In genomic region chr17:75394332-75394918, GRCh38 we compare ENCODE assay signal across 8 cellular contexts. TPM values are rescaled to one million over a fixed set of nuclear protein-coding genes. Genes with fewer than 3 reads are reported as not detected.
DNase-seq lines count a peak whose midpoint lies in the region; ATAC-seq and TF ChIP-seq lines count a peak whose summit lies in the region.

No MANE protein-coding gene starts in this region.

- CTCF ChIA-PET in Calu3 (lab: Charles Lee) = interaction anchor here (0.6 to 3.2 kb wide), 13 partner anchors 11 to 936 kb away, joined by 3 to 30 read pairs (median 6); partner anchors contain the start of genes GRB2 and SLC25A19

- intact Hi-C loops in Calu3 (cut with micrococcal nuclease; ENCODE audit: unreplicated experiment) = loop anchor here (5.0 kb wide), 1 partner anchor 42 kb away; no protein-coding TSS in a partner anchor
- intact Hi-C loops in activated T-helper 2 cell treated with anti-CD3 and anti-CD28 coated beads, Interferon-gamma antibody, Interleukin-2, Interleukin-4, amounts not matched to agents 10 μg/mL and 5 μg/mL and 100 μg/mL, durations not matched to agents 14 hours and 24 hours and 36 hours (cut with micrococcal nuclease) = loop anchor here (1.0 kb wide), 1 partner anchor 11 kb away; the partner anchor contains the start of gene GRB2
- intact Hi-C loops in thyroid gland (cut with DNase I) = loop anchor here (5.0 kb wide), 1 partner anchor 72 kb away; no protein-coding TSS in a partner anchor

- no peaks in the 10 kb centered on the region for H3K9me3 ChIP-seq in thyroid gland

- no peaks in the 10 kb centered on the region for H3K27me3 Mint-ChIP-seq in Calu3 (ENCODE audit: unreplicated experiment)
- no peaks in the 10 kb centered on the region for H3K27me3 Mint-ChIP-seq in activated T-helper 2 cell treated with anti-CD3 and anti-CD28 coated beads, Interferon-gamma antibody, Interleukin-2, Interleukin-4, amounts not matched to agents 10 μg/mL and 5 μg/mL and 100 μg/mL, durations not matched to agents 14 hours and 24 hours and 36 hours (ENCODE audit: low read depth)

- no peak for TF ChIP-seq POLR2A in thyroid gland (IDR thresholded peaks at IDR 0.05)

- H3K4me1 Mint-ChIP-seq in Calu3 (ENCODE audit: low read depth, unreplicated experiment) = peaks cover 42% of the 10 kb centered on the region
- H3K4me1 Mint-ChIP-seq in activated T-helper 2 cell treated with anti-CD3 and anti-CD28 coated beads, Interferon-gamma antibody, Interleukin-2, Interleukin-4, amounts not matched to agents 10 μg/mL and 5 μg/mL and 100 μg/mL, durations not matched to agents 14 hours and 24 hours and 36 hours (ENCODE audit: low read depth) = peaks cover 63% of the 10 kb centered on the region

- BruUV-seq in Calu3 (replicated peaks; lab: Mats Ljungman, UMichigan) = no TSS peak

- H3K36me3 Mint-ChIP-seq in Calu3 (ENCODE audit: insufficient read depth, unreplicated experiment) = peaks cover 25% of the 10 kb centered on the region
- peaks cover 38% of the 10 kb centered on the region for H3K36me3 Mint-ChIP-seq in activated T-helper 2 cell treated with anti-CD3 and anti-CD28 coated beads, Interferon-gamma antibody, Interleukin-2, Interleukin-4, amounts not matched to agents 10 μg/mL and 5 μg/mL and 100 μg/mL, durations not matched to agents 14 hours and 24 hours and 36 hours (ENCODE audit: low read depth)

- peak; percentile 26 for ATAC-seq in HG03342 (IDR thresholded peaks at IDR 0.05; ENCODE audit: unreplicated experiment)

- peak overlapping the region; percentile 96 for H3K4me3 Mint-ChIP-seq in Calu3 (ENCODE audit: low read depth, unreplicated experiment)
- H3K4me3 Mint-ChIP-seq in activated T-helper 2 cell treated with anti-CD3 and anti-CD28 coated beads, Interferon-gamma antibody, Interleukin-2, Interleukin-4, amounts not matched to agents 10 μg/mL and 5 μg/mL and 100 μg/mL, durations not matched to agents 14 hours and 24 hours and 36 hours (ENCODE audit: low read depth) = peak overlapping the region; percentile 90

- DNase-seq in Calu3 (no peak), thyroid gland (no peak), GOT3 (lab: John Stamatoyannopoulos, UW) (no peak), SW 1271 (lab: John Stamatoyannopoulos, UW) (no peak)
- DNase-seq in activated T-helper 2 cell treated with anti-CD3 and anti-CD28 coated beads, Interferon-gamma antibody, Interleukin-2, Interleukin-4, amounts not matched to agents 10 μg/mL and 5 μg/mL and 100 μg/mL, durations not matched to agents 14 hours and 24 hours and 36 hours (ENCODE audit: low spot score) = no peak
- no peak for DNase-seq in stimulated activated CD4-positive, alpha-beta T cell treated with anti-CD3 and anti-CD28 coated beads, Interleukin-1b, Interleukin-23, amount 100 ng/mL, for 48 hours

- peak overlapping the region; percentile 11 to 31 (median 16) for H3K4me3 ChIP-seq in thyroid gland (replicated peaks in 1 of 3)

- 8% methylated on average over 9 of the region's 9 CpGs for WGBS in thyroid gland, 2 donors

- peak overlapping the region; percentile 92 for H3K27ac Mint-ChIP-seq in Calu3 (ENCODE audit: unreplicated experiment)
- peak overlapping the region; percentile 50 for H3K27ac Mint-ChIP-seq in activated T-helper 2 cell treated with anti-CD3 and anti-CD28 coated beads, Interferon-gamma antibody, Interleukin-2, Interleukin-4, amounts not matched to agents 10 μg/mL and 5 μg/mL and 100 μg/mL, durations not matched to agents 14 hours and 24 hours and 36 hours

- no peaks in the 10 kb centered on the region for H3K36me3 ChIP-seq in thyroid gland

- H3K27ac ChIP-seq in layer of hippocampus (ENCODE audit: low read depth, low read length) = peak overlapping the region; percentile 39
- peak overlapping the region; percentile 12 to 37 (median 32) for H3K27ac ChIP-seq in thyroid gland

- TF ChIP-seq CTCF in Calu3 (IDR thresholded peaks at IDR 0.05; ENCODE audit: unreplicated experiment) (no peak), thyroid gland (IDR thresholded peaks at IDR 0.05) (no peak)

- H3K9me3 Mint-ChIP-seq in Calu3 (ENCODE audit: low read depth, unreplicated experiment) = no peaks in the 10 kb centered on the region
- no peaks in the 10 kb centered on the region for H3K9me3 Mint-ChIP-seq in activated T-helper 2 cell treated with anti-CD3 and anti-CD28 coated beads, Interferon-gamma antibody, Interleukin-2, Interleukin-4, amounts not matched to agents 10 μg/mL and 5 μg/mL and 100 μg/mL, durations not matched to agents 14 hours and 24 hours and 36 hours

- no peaks in the 10 kb centered on the region for H3K27me3 ChIP-seq in layer of hippocampus (ENCODE audit: control insufficient read depth, insufficient read depth, low read length)
- no peaks in the 10 kb centered on the region for H3K27me3 ChIP-seq in thyroid gland

- H3K4me1 ChIP-seq in thyroid gland = peaks cover 13 to 32% of the 10 kb centered on the region in 2 donors

RNA-seq across cellular contexts. Expression of gene GRB2, which starts 11.1 kb away (rescaled TPM):
- 79.7 and 99.9 TPM in 2 replicates for total RNA-seq in Calu3 (2022)
- 176 and 188 TPM in 2 replicates for total RNA-seq in activated T-helper 2 cell treated with anti-CD3 and anti-CD28 coated beads, Interferon-gamma antibody, Interleukin-2, Interleukin-4, amounts not matched to agents 10 μg/mL and 5 μg/mL and 100 μg/mL, durations not matched to agents 14 hours and 24 hours and 36 hours
- total RNA-seq in thyroid gland = 100 to 1,000 TPM in 2 of 4 donors, 10 to 100 TPM in 2; 65.8 to 101 (median 97.3) TPM
